In the genomic region with DNA sequence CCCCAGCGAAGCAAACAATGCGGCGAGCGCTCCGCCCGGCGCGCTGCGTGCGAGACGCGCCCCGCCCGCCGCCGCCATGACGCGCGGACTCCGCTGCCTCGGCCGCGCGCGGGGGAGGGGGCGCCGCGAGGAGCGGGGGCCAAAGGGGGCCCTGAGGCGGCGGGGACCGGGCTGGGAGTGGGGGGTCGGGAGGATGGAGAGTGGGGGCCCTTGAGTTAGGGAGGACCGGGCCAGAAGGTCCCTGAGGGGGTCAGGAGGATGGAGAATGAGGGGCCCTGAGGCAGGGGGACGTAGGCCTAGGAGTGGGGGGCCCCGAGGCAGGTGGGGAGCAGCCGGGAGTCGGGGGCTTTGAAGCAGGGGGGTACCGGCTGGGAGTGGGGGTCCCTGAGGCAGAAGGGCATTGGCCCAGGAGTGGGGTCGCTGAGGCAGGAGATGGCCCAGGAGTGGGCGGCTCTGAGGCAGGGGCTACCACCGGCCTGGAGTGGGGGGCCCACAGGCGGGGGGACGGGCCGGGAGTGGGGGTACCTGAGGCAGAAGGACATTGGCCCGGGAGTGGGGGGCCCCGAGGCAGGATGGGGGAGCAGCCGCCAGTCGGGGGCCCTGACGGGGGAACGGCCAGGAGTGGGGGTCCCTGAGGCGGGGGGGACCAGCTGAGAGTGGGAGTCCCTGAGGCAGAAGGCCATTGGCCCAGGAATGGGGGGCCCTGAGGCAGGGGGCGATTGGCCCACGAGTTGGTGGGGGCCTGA, we compare ENCODE assay signal across 8 cellular contexts. TPM values are rescaled to one million over a fixed set of nuclear protein-coding genes. Genes with fewer than 3 reads are reported as not detected.
DNase-seq lines count a peak whose midpoint lies in the region; ATAC-seq, FAIRE-seq and TF ChIP-seq lines count a peak whose summit lies in the region.

A gene (minus strand): TSS at position 21 of the 746 bp plus-strand sequence. CDS start 3,556 bp downstream, outside the sequence.

- no TSS peak for BruUV-seq in Calu3 (replicated peaks; lab: Mats Ljungman, UMichigan)

- DNase-seq in Calu3 (peak; percentile 65), SJCRH30 (peak; percentile 57 to 80), head of caudate nucleus (peak in 38 of 42 donors; percentile 34 to 84 (median 67)), omental fat pad (ENCODE audit: low spot score) (no peak), urothelium cell line (ENCODE audit: low spot score) (peak; percentile 88)

- peaks cover 9% of the 10 kb centered on the region; the same call in 1 of the 2 replicates for H3K4me1 ChIP-seq in SJCRH30

- peak within 1 kb of the TSS; percentile 81 for H3K4me3 ChIP-seq in SJCRH30

- no peak for TF ChIP-seq CTCF in Calu3 (IDR thresholded peaks at IDR 0.05; ENCODE audit: unreplicated experiment)
- no peak for TF ChIP-seq CTCF in omental fat pad (IDR thresholded peaks at IDR 0.05)

- FAIRE-seq in urothelium cell line (lab: Jason Lieb, UNC) = peak; percentile 77

- H3K36me3 ChIP-seq in SJCRH30 = peaks cover 26% of the 10 kb centered on the region

- H3K4me3 Mint-ChIP-seq in Calu3 (ENCODE audit: low read depth, unreplicated experiment) = peak within 1 kb of the TSS; percentile 85
- peak within 1 kb of the TSS; percentile 92 for H3K4me3 Mint-ChIP-seq in activated naive CD8-positive, alpha-beta T cell

- no peaks in the 10 kb centered on the region for H3K27me3 ChIP-seq in SJCRH30

- CTCF ChIA-PET in Calu3 (lab: Charles Lee) = no interaction called here

- H3K9me3 Mint-ChIP-seq in Calu3 (ENCODE audit: low read depth, unreplicated experiment) = peaks cover 6% of the 10 kb centered on the region
- no peaks in the 10 kb centered on the region for H3K9me3 Mint-ChIP-seq in activated naive CD8-positive, alpha-beta T cell (ENCODE audit: low read depth)

- intact Hi-C loops in Calu3 (cut with micrococcal nuclease; ENCODE audit: unreplicated experiment) (loop anchor here (2.0 kb wide), 1 partner anchor 51 kb away; no protein-coding TSS in a partner anchor), head of caudate nucleus (cut with DNase I) (loop anchor here (2.0 kb wide), 1 partner anchor 25 kb away; a partner anchor contains a TSS)

- peak within 1 kb of the TSS; percentile 35 for H3K27ac ChIP-seq in SJCRH30

- ATAC-seq in HG02623 (IDR thresholded peaks at IDR 0.05; ENCODE audit: unreplicated experiment) (peak; percentile 53), omental fat pad (ENCODE audit: low FRiP score) (peak; percentile 60), HG03025 (IDR thresholded peaks at IDR 0.05; ENCODE audit: low FRiP score, unreplicated experiment) (no peak)

- peaks cover 68% of the 10 kb centered on the region for H3K36me3 Mint-ChIP-seq in Calu3 (ENCODE audit: insufficient read depth, unreplicated experiment)
- peaks cover 7% of the 10 kb centered on the region for H3K36me3 Mint-ChIP-seq in activated naive CD8-positive, alpha-beta T cell

- H3K9me3 ChIP-seq in SJCRH30 (replicated peaks) = no peaks in the 10 kb centered on the region

- peaks cover 22% of the 10 kb centered on the region for H3K4me1 Mint-ChIP-seq in Calu3 (ENCODE audit: low read depth, unreplicated experiment)
- peaks cover 43% of the 10 kb centered on the region for H3K4me1 Mint-ChIP-seq in activated naive CD8-positive, alpha-beta T cell (ENCODE audit: low read depth)

- H3K27me3 Mint-ChIP-seq in Calu3 (ENCODE audit: unreplicated experiment) = no peaks in the 10 kb centered on the region
- H3K27me3 Mint-ChIP-seq in activated naive CD8-positive, alpha-beta T cell = no peaks in the 10 kb centered on the region

- peak within 1 kb of the TSS; percentile 71 for H3K27ac Mint-ChIP-seq in Calu3 (ENCODE audit: unreplicated experiment)
- H3K27ac Mint-ChIP-seq in activated naive CD8-positive, alpha-beta T cell = peak within 1 kb of the TSS; percentile 83

RNA-seq across cellular contexts. Expression of the gene that starts here (rescaled TPM):
- total RNA-seq in Calu3 (2022) = 38.8 and 41.4 TPM in 2 replicates
- total RNA-seq in SJCRH30 (2014; rRNA removed; shearing (Covaris generic)) = 41.0 and 44.7 TPM in 2 replicates
- total RNA-seq in omental fat pad = 10 to 100 TPM; 21.0 to 57.3 (median 33.8) TPM
